ENCODE assay signal across 18 cellular contexts in genomic region chr16:6144441-6144840, GRCh38.
DNase-seq lines count a peak whose midpoint lies in the region; ATAC-seq and TF ChIP-seq lines count a peak whose summit lies in the region.
"Had no signal": no experiment of that assay in that cellular context is flagged by ENCODE, and none has a peak within 500 bp of the region (broad histone marks: within the 10 kb centered on the region; RNA-seq: fewer than 3 reads in every experiment).

No MANE protein-coding gene starts in this region.

- ATAC-seq in RWPE2 (ENCODE audit: low read depth) (0 out of 3 replicates have a peak, but pooled peaks have one; percentile 10), left lung (peak; percentile 14)
- ATAC-seq: A549; CD8-positive, alpha-beta T cell had no signal

- H2AFZ ChIP-seq in smooth muscle cell (ENCODE audit: low read depth), result no peak overlapping the region

- WGBS in smooth muscle cell (ENCODE audit: low lambda C conversion rate), result 90% methylated on average over 4 of the region's 4 CpGs

- no peak overlapping the region for H3K4me2 ChIP-seq in smooth muscle cell
- H3K4me2 ChIP-seq: A549; BLaER1 treated with 17β-estradiol and CSF1 and Interleukin-3, amounts not matched to agents 10 nM and 100 nM had no signal

- H3K27ac ChIP-seq in RWPE2 (ENCODE audit: poor library complexity, severe bottlenecking) (no peak overlapping the region), left lung (no peak overlapping the region), smooth muscle cell (ENCODE audit: low read depth) (no peak overlapping the region)
- H3K27ac ChIP-seq: 22Rv1; A549; BLaER1 treated with 17β-estradiol and CSF1 and Interleukin-3, amounts not matched to agents 10 nM and 100 nM; C4-2B had no signal

- DNase-seq in NCI-H2227 treated with DMSO at 0.1 percent for 48 hours (lab: John Stamatoyannopoulos, UW), result peak; percentile 11
- DNase-seq in NCI-H2227 (lab: John Stamatoyannopoulos, UW; ENCODE audit: unreplicated experiment), result no peak
- DNase-seq in RWPE2 (ENCODE audit: low spot score), result no peak
- no peak for DNase-seq in left lung
- DNase-seq in putamen (ENCODE audit: low spot score), result peak; percentile 38
- no peak for DNase-seq in smooth muscle cell (lab: John Stamatoyannopoulos, UW; ENCODE audit: unreplicated experiment)
- no peak for DNase-seq in NCI-H1436 (lab: John Stamatoyannopoulos, UW)
- DNase-seq: AML-193; Caco-2; Calu3; CD4-positive, alpha-beta T cell; CD8-positive, alpha-beta T cell; DMS79 treated with DMSO at 0.1 percent for 48 hours; GF-D8 had no signal

- TF ChIP-seq CTCF in RWPE2 (IDR thresholded peaks at IDR 0.05; ENCODE audit: poor library complexity, severe bottlenecking) (no peak), left lung (IDR thresholded peaks at IDR 0.05) (no peak), smooth muscle cell (IDR thresholded peaks at IDR 0.05; ENCODE audit: borderline replicate concordance, insufficient read depth, poor library complexity, severe bottlenecking) (no peak)

- no peaks in the 10 kb centered on the region for H4K20me1 ChIP-seq in smooth muscle cell (ENCODE audit: low read depth)
- H4K20me1 ChIP-seq: BLaER1 treated with 17β-estradiol and CSF1 and Interleukin-3, amounts not matched to agents 10 nM and 100 nM had no signal

- H3K4me1 ChIP-seq in RWPE2 (ENCODE audit: insufficient read depth, poor library complexity, severe bottlenecking) (no peaks in the 10 kb centered on the region), left lung (no peaks in the 10 kb centered on the region), smooth muscle cell (ENCODE audit: low read depth) (no peaks in the 10 kb centered on the region)
- H3K4me1 ChIP-seq: A549; BLaER1 treated with 17β-estradiol and CSF1 and Interleukin-3, amounts not matched to agents 10 nM and 100 nM; Caco-2 had no signal

- H3K36me3 ChIP-seq in RWPE2 (ENCODE audit: low read depth) (no peaks in the 10 kb centered on the region), left lung (no peaks in the 10 kb centered on the region), smooth muscle cell (ENCODE audit: low read depth) (no peaks in the 10 kb centered on the region)
- H3K36me3 ChIP-seq: BLaER1 treated with 17β-estradiol and CSF1 and Interleukin-3, amounts not matched to agents 10 nM and 100 nM had no signal

- no peaks in the 10 kb centered on the region for H3K79me2 ChIP-seq in smooth muscle cell (ENCODE audit: low read depth)

- no peaks in the 10 kb centered on the region for H3K27me3 ChIP-seq in RWPE2 (ENCODE audit: insufficient read depth, poor library complexity, severe bottlenecking)
- no peaks in the 10 kb centered on the region for H3K27me3 ChIP-seq in left lung
- no peaks in the 10 kb centered on the region for H3K27me3 ChIP-seq in smooth muscle cell (ENCODE audit: low read depth)
- H3K27me3 ChIP-seq: BLaER1 treated with 17β-estradiol and CSF1 and Interleukin-3, amounts not matched to agents 10 nM and 100 nM had no signal

- no peaks in the 10 kb centered on the region for H3F3A ChIP-seq in smooth muscle cell (ENCODE audit: low read depth)

- peaks cover 3% of the 10 kb centered on the region for H3K9me3 ChIP-seq in RWPE2 (ENCODE audit: severe bottlenecking)
- H3K9me3 ChIP-seq in left lung, result peaks cover 0 to 11% of the 10 kb centered on the region in 2 donors
- no peaks in the 10 kb centered on the region for H3K9me3 ChIP-seq in smooth muscle cell (replicated peaks; ENCODE audit: low read depth)
- H3K9me3 ChIP-seq: A549, Caco-2 had no signal

- H3K4me3 ChIP-seq in RWPE2 (ENCODE audit: severe bottlenecking) (no peak overlapping the region), left lung (no peak overlapping the region), smooth muscle cell (no peak overlapping the region)
- H3K4me3 ChIP-seq: A549; BLaER1 treated with 17β-estradiol and CSF1 and Interleukin-3, amounts not matched to agents 10 nM and 100 nM had no signal

- intact Hi-C loops in left lung (cut with DNase I), result no loop called here

- H3K9ac ChIP-seq in smooth muscle cell (ENCODE audit: low read depth), result no peak overlapping the region
- H3K9ac ChIP-seq: BLaER1 treated with 17β-estradiol and CSF1 and Interleukin-3, amounts not matched to agents 10 nM and 100 nM had no signal

Comparison
In these comparisons a context has a peak if more than half of its experiments do, and no peak if none do; other contexts are left out.
1. DNase-seq: peak in NCI-H2227 treated with DMSO at 0.1 percent for 48 hours (single experiment) and putamen (single experiment); none in NCI-H2227 (single experiment), RWPE2 (single experiment), left lung (0 of 2), smooth muscle cell (single experiment) and NCI-H1436 (single experiment).